28 cellular contexts compared by ENCODE assay signal in the genomic region with DNA sequence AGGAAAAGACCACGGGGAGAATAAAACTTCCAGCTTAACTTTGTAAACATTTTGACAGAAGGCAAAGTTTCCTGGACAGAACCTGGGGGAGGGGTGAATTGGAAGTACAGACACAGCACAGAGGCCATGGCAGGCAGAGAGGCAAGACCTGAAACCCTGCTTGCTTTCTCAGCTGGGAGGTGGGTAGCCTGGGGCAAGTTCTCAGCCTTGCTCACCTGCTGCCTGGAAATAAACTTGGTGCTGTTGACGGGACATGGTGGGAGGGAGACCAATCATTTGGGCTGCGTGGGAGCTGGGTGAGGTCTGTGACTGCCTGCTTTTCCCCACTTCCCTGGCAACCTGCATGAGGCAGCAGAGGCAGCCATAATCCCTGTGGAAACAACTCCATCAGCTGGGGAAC.
"Had no signal": no experiment of that assay in that cellular context is flagged by ENCODE, and none has a peak within 500 bp of the region (broad histone marks: within the 10 kb centered on the region; RNA-seq: fewer than 3 reads in every experiment).

No MANE protein-coding gene starts in this region.

- H3K36me3 ChIP-seq: adrenal gland had no signal

- H3K4me2 ChIP-seq: KMS-11, PC-9 had no signal

- DNase-seq: activated B cell treated with CpG ODN at 0.5 μM for 24 hours; activated CD4-positive, alpha-beta memory T cell treated with anti-CD3 and anti-CD28 coated beads for 36 hours; activated CD4-positive, alpha-beta T cell treated with anti-CD3 and anti-CD28 coated beads for 4 hours; activated CD4-positive, alpha-beta T cell treated with anti-CD3 and anti-CD28 coated beads, Interleukin-2, amount 50 U/mL, for 1 hour; activated CD4-positive, CD25-positive, alpha-beta regulatory T cell treated with anti-CD3 and anti-CD28 coated beads, Interleukin-2, amount 50 U/mL, for 72 hours; activated CD8-positive, alpha-beta memory T cell treated with anti-CD3 and anti-CD28 coated beads, Interleukin-2, amount 50 U/mL, for 4 hours; activated gamma-delta T cell treated with Interleukin-2 at 50 U/mL for 16 hours; activated naive CD4-positive, alpha-beta T cell treated with anti-CD3 and anti-CD28 coated beads for 36 hours; activated T-cell treated with anti-CD3 and anti-CD28 coated beads for 4 hours; activated T-cell treated with anti-CD3 and anti-CD28 coated beads, Interleukin-2, amount 50 U/mL, for 4 hours; adrenal gland; caudate nucleus; NCI-H1092 treated with DMSO at 0.1 percent for 48 hours; NCI-H146; NCI-H187 treated with DMSO at 0.1 percent for 48 hours; NCI-H2081; NCI-H226; NCI-H446 treated with DMSO at 0.1 percent for 48 hours; NCI-H524; PC-9; Right ventricle myocardium superior; SW 1271; T-helper 1 cell; T-helper 2 cell; T-helper 9 cell had no signal

- H3K4me1 ChIP-seq: adrenal gland had no signal

- H3K4me3 ChIP-seq: adrenal gland, PC-9 had no signal

- ATAC-seq: activated naive CD4-positive, alpha-beta T cell treated with anti-CD3 and anti-CD28 coated beads, Interleukin-2, amount 50 U/mL, for 72 hours; activated T-cell treated with anti-CD3 and anti-CD28 coated beads, Interleukin-2, amount 50 U/mL, for 4 hours had no signal

- H3K27ac ChIP-seq: adrenal gland, KMS-11, PC-9, VCaP had no signal

- H3K9ac ChIP-seq: KMS-11 had no signal

- H3K27me3 ChIP-seq: adrenal gland had no signal

- H2AFZ ChIP-seq: PC-9 had no signal
